14 cellular contexts compared by ENCODE assay signal in the genomic region with DNA sequence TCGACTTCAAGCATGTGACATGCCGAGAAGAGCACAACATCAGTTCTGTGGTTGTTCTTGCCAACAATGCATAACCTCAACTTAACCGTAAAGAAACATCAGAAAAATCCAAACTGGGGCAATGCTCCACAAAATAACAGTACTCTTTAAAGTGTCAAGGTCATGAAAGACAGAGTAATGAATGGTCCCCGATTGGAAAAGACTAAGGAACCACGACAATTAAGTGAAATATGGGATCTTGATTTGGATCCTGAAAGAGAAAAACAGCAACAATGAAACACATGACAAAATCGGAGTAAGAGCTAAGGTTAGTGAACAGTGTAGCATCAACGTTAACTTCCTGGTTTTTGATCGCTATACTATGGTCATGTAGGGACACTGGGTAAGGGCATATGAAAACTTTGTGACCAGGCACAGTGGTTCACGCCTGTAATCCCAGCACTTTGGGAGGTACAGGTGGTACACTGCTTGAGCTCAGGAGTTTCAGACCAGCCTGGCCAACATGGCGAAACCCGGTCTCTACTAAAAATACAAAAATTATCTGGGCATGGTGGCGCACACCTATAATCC. TPM values are rescaled to one million over a fixed set of nuclear protein-coding genes. Genes with fewer than 3 reads are reported as not detected.
DNase-seq lines count a peak whose midpoint lies in the region; ATAC-seq, FAIRE-seq and TF ChIP-seq lines count a peak whose summit lies in the region.
"Had no signal": no experiment of that assay in that cellular context is flagged by ENCODE, and none has a peak within 500 bp of the region (broad histone marks: within the 10 kb centered on the region; RNA-seq: fewer than 3 reads in every experiment).

No MANE protein-coding gene starts in this region.

- H3K27ac Mint-ChIP-seq in activated T-helper 1 cell treated with anti-CD3 and anti-CD28 coated beads, Interleukin-12 subunit alpha, Interleukin-12 subunit beta, Interleukin-2, Interleukin-4 antibody, amounts not matched to agents 30 ng/mL and 10 ng/mL and 1 ng/mL, durations not matched to agents 14 hours and 24 hours and 36 hours: peak overlapping the region; percentile 99

- peaks cover 80% of the 10 kb centered on the region for H3K4me1 Mint-ChIP-seq in activated T-helper 1 cell treated with anti-CD3 and anti-CD28 coated beads, Interleukin-12 subunit alpha, Interleukin-12 subunit beta, Interleukin-2, Interleukin-4 antibody, amounts not matched to agents 30 ng/mL and 10 ng/mL and 1 ng/mL, durations not matched to agents 14 hours and 24 hours and 36 hours (ENCODE audit: low read depth)

- H3K9me3 Mint-ChIP-seq in activated T-helper 1 cell treated with anti-CD3 and anti-CD28 coated beads, Interleukin-12 subunit alpha, Interleukin-12 subunit beta, Interleukin-2, Interleukin-4 antibody, amounts not matched to agents 30 ng/mL and 10 ng/mL and 1 ng/mL, durations not matched to agents 14 hours and 24 hours and 36 hours: peaks cover 27% of the 10 kb centered on the region

- H3K4me1 ChIP-seq in mucosa of descending colon (ENCODE audit: low read depth): no peaks in the 10 kb centered on the region
- H3K4me1 ChIP-seq: gastroesophageal sphincter had no signal

- H3K9me3 ChIP-seq in mucosa of descending colon: no peaks in the 10 kb centered on the region
- H3K9me3 ChIP-seq: thoracic aorta had no signal

- peak; percentile 53 for ATAC-seq in mucosa of descending colon
- ATAC-seq in HG03378 (IDR thresholded peaks at IDR 0.05; ENCODE audit: unreplicated experiment): no peak
- no peak for ATAC-seq in GM18861 (IDR thresholded peaks at IDR 0.05; ENCODE audit: unreplicated experiment)
- ATAC-seq: gastroesophageal sphincter had no signal

- no peak for TF ChIP-seq CTCF in mucosa of descending colon (IDR thresholded peaks at IDR 0.05)

- intact Hi-C loops in activated T-helper 1 cell treated with anti-CD3 and anti-CD28 coated beads, Interleukin-12 subunit alpha, Interleukin-12 subunit beta, Interleukin-2, Interleukin-4 antibody, amounts not matched to agents 30 ng/mL and 10 ng/mL and 1 ng/mL, durations not matched to agents 14 hours and 24 hours and 36 hours (cut with micrococcal nuclease): loop anchor here (1.0 kb wide), 2 partner anchors 30 to 98 kb away; no protein-coding TSS in a partner anchor
- intact Hi-C loops in mucosa of descending colon (cut with DNase I, micrococcal nuclease): no loop called here

- H3K4me3 Mint-ChIP-seq in activated T-helper 1 cell treated with anti-CD3 and anti-CD28 coated beads, Interleukin-12 subunit alpha, Interleukin-12 subunit beta, Interleukin-2, Interleukin-4 antibody, amounts not matched to agents 30 ng/mL and 10 ng/mL and 1 ng/mL, durations not matched to agents 14 hours and 24 hours and 36 hours: peak overlapping the region; percentile 90

- DNase-seq in CD1c-positive myeloid dendritic cell (ENCODE audit: extremely low spot score) (peak; percentile 6), GM19239 (ENCODE audit: insufficient read length, low spot score) (no peak), mucosa of descending colon (no peak), dermis blood vessel endothelial cell (no peak)
- DNase-seq in activated T-helper 1 cell treated with anti-CD3 and anti-CD28 coated beads, Interleukin-12 subunit alpha, Interleukin-12 subunit beta, Interleukin-2, Interleukin-4 antibody, amounts not matched to agents 30 ng/mL and 10 ng/mL and 1 ng/mL, durations not matched to agents 14 hours and 24 hours and 36 hours (ENCODE audit: low spot score): peak; percentile 28
- no peak for DNase-seq in stimulated activated CD4-positive, alpha-beta T cell treated with anti-CD3 and anti-CD28 coated beads, Interleukin-1b, Interleukin-23, amount 100 ng/mL, for 48 hours
- DNase-seq: activated gamma-delta T cell; NK-92 treated with Interleukin-12 subunit alpha and Interleukin-12 subunit beta, amount 100 ng/mL, for 24 hours; WERI-Rb-1 had no signal

- peaks cover 54% of the 10 kb centered on the region for H3K36me3 Mint-ChIP-seq in activated T-helper 1 cell treated with anti-CD3 and anti-CD28 coated beads, Interleukin-12 subunit alpha, Interleukin-12 subunit beta, Interleukin-2, Interleukin-4 antibody, amounts not matched to agents 30 ng/mL and 10 ng/mL and 1 ng/mL, durations not matched to agents 14 hours and 24 hours and 36 hours (ENCODE audit: low read depth)

- H3K27me3 Mint-ChIP-seq in activated T-helper 1 cell treated with anti-CD3 and anti-CD28 coated beads, Interleukin-12 subunit alpha, Interleukin-12 subunit beta, Interleukin-2, Interleukin-4 antibody, amounts not matched to agents 30 ng/mL and 10 ng/mL and 1 ng/mL, durations not matched to agents 14 hours and 24 hours and 36 hours (ENCODE audit: insufficient read depth): no peaks in the 10 kb centered on the region

- no peaks in the 10 kb centered on the region for H3K36me3 ChIP-seq in mucosa of descending colon (ENCODE audit: low read depth)
- H3K36me3 ChIP-seq: thoracic aorta, WERI-Rb-1 had no signal

- H3K4me3 ChIP-seq in mucosa of descending colon: no peak overlapping the region
- H3K4me3 ChIP-seq: gastroesophageal sphincter, smooth muscle cell, thoracic aorta had no signal

- FAIRE-seq in GM19239 (lab: Jason Lieb, UNC): peak; percentile 18

RNA-seq across cellular contexts. Expression of a gene that starts 55.2 kb away (rescaled TPM):
- total RNA-seq in activated T-helper 1 cell treated with anti-CD3 and anti-CD28 coated beads, Interleukin-12 subunit alpha, Interleukin-12 subunit beta, Interleukin-2, Interleukin-4 antibody, amounts not matched to agents 30 ng/mL and 10 ng/mL and 1 ng/mL, durations not matched to agents 14 hours and 24 hours and 36 hours: 41.4 and 43.0 TPM in 2 replicates
- 10 to 100 TPM; 32.6 to 44.3 (median 35.4) TPM for total RNA-seq in mucosa of descending colon
- 48.2 and 58.0 TPM in 2 replicates for total RNA-seq in dermis blood vessel endothelial cell

RNA-seq across cellular contexts. Expression of a gene that starts 55.3 kb away (rescaled TPM):
- total RNA-seq in activated T-helper 1 cell treated with anti-CD3 and anti-CD28 coated beads, Interleukin-12 subunit alpha, Interleukin-12 subunit beta, Interleukin-2, Interleukin-4 antibody, amounts not matched to agents 30 ng/mL and 10 ng/mL and 1 ng/mL, durations not matched to agents 14 hours and 24 hours and 36 hours: 20.3 and 21.2 TPM in 2 replicates
- total RNA-seq in mucosa of descending colon (10 to 100 TPM; 27.7 to 35.2 (median 28.0) TPM), dermis blood vessel endothelial cell (20.0 and 23.7 TPM in 2 replicates)

Comparison
In these comparisons a context has a peak if more than half of its experiments do, and no peak if none do; other contexts are left out.
1. DNase-seq: peak in CD1c-positive myeloid dendritic cell (single experiment) and activated T-helper 1 cell treated with anti-CD3 and anti-CD28 coated beads, Interleukin-12 subunit alpha, Interleukin-12 subunit beta, Interleukin-2, Interleukin-4 antibody, amounts not matched to agents 30 ng/mL and 10 ng/mL and 1 ng/mL, durations not matched to agents 14 hours and 24 hours and 36 hours (single experiment); none in GM19239 (single experiment), mucosa of descending colon (0 of 3), dermis blood vessel endothelial cell (single experiment) and stimulated activated CD4-positive, alpha-beta T cell treated with anti-CD3 and anti-CD28 coated beads, Interleukin-1b, Interleukin-23, amount 100 ng/mL, for 48 hours (single experiment).